In the genomic region with DNA sequence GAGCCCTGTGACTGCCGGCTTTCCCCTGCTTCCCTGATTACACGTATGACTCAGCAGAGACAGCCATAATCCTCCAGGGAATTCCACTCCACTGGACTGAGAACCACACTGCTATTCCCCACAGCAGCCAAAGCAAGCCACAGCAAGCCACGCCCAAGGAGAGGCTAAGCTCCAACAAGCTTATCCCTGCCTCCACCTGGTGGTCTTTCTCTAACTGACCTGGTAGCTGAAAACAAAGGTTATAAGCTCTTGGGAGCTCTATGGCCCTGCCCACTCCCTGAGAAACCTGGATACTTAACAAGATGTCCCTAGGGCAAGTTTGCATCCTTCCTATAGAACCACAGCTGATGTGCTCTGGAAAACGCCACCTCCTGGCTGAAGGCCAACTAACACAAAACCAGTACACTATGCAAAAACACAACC, we compare ENCODE assay signal across 12 cellular contexts.
DNase-seq lines count a peak whose midpoint lies in the region; ATAC-seq, FAIRE-seq and TF ChIP-seq lines count a peak whose summit lies in the region.
"Had no signal": no experiment of that assay in that cellular context is flagged by ENCODE, and none has a peak within 500 bp of the region (broad histone marks: within the 10 kb centered on the region; RNA-seq: fewer than 3 reads in every experiment).

No MANE protein-coding gene starts in this region.

- peak; percentile 84 for FAIRE-seq in RCC 7860 (lab: Jason Lieb, UNC)

- no peak overlapping the region for H3K27ac ChIP-seq in cardiac muscle cell
- no peak overlapping the region for H3K27ac ChIP-seq in right atrium auricular region
- H3K27ac ChIP-seq: coronary artery had no signal

- no peaks in the 10 kb centered on the region for H3K4me1 ChIP-seq in cardiac muscle cell (ENCODE audit: low read depth)
- H3K4me1 ChIP-seq in right atrium auricular region = no peaks in the 10 kb centered on the region

- H3K36me3 ChIP-seq in cardiac muscle cell (no peaks in the 10 kb centered on the region), right atrium auricular region (no peaks in the 10 kb centered on the region)

- TF ChIP-seq CTCF in cardiac muscle cell (IDR thresholded peaks at IDR 0.05; ENCODE audit: low read depth, low read length) = peak; percentile 12
- TF ChIP-seq CTCF in right atrium auricular region (IDR thresholded peaks at IDR 0.05) = no peak
- TF ChIP-seq CTCF in fibroblast of mammary gland (conservative IDR thresholded peaks at IDR 0.05; ENCODE audit: control insufficient read depth, insufficient read depth, low read depth, low read length) = no peak

- H3K4me3 ChIP-seq in cardiac muscle cell (no peak overlapping the region), right atrium auricular region (no peak overlapping the region), fibroblast of mammary gland (ENCODE audit: control insufficient read depth, low read depth, low read length) (no peak overlapping the region)
- H3K4me3 ChIP-seq: coronary artery had no signal

- H3K9me3 ChIP-seq in cardiac muscle cell (ENCODE audit: low read depth) (no peaks in the 10 kb centered on the region), right atrium auricular region (no peaks in the 10 kb centered on the region)

- H3K27me3 ChIP-seq in cardiac muscle cell = no peaks in the 10 kb centered on the region
- H3K27me3 ChIP-seq in right atrium auricular region = no peaks in the 10 kb centered on the region

- no peak for ATAC-seq in left lobe of liver
- ATAC-seq in GM19035 (IDR thresholded peaks at IDR 0.05; ENCODE audit: unreplicated experiment) = no peak
- ATAC-seq: sciatic nerve had no signal

- DNase-seq in cardiac muscle cell (ENCODE audit: low read depth in 1 of 2, low spot score in 1 of 2) = peak in 1 of 2 donors; percentile 81
- DNase-seq in right atrium auricular region (ENCODE audit: low spot score) = no peak
- peak; percentile 88 for DNase-seq in RCC 7860 (ENCODE audit: low spot score)
- peak; percentile 32 for DNase-seq in fibroblast of mammary gland (ENCODE audit: low read depth)
- DNase-seq in left lobe of liver (ENCODE audit: low spot score) = no peak
- DNase-seq in activated gamma-delta T cell (lab: John Stamatoyannopoulos, UW) = no peak
- DNase-seq in NCI-H1048 (lab: John Stamatoyannopoulos, UW) = no peak
- DNase-seq: EL, OCI-M1 had no signal

Comparison
In these comparisons a context has a peak if more than half of its experiments do, and no peak if none do; other contexts are left out.
1. DNase-seq: peak in RCC 7860 (single experiment) and fibroblast of mammary gland (single experiment); none in right atrium auricular region (single experiment), left lobe of liver (single experiment), activated gamma-delta T cell (single experiment) and NCI-H1048 (single experiment).